Comparison of ENCODE assay signal across 9 cellular contexts in the genomic region with DNA sequence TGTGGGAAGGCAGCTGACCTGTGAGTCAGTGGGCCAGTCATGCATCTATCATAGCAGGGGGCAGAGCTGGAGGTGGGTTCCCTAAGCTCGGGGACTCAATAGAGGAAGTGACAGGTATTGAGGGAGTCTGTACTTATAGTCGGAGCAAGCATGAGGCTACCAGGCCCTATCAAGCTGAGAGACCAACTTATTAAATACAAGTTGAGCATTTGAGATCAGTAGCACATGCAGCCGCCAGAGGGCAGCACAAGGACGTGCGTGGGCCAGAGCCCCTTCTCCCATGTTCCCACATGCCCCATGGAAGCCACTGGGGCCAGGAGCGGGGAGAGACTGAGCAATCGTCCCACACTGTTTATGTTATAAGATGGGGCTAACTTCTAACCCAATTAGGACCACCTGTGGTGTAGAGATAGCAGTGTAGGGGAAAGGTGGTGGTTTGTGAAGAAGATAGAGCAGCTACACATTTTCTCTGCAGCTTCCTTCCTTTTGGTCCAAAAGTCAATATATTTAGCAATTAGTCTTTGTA. TPM values are rescaled to one million over a fixed set of nuclear protein-coding genes. Genes with fewer than 3 reads are reported as not detected.
DNase-seq lines count a peak whose midpoint lies in the region; ATAC-seq and TF ChIP-seq lines count a peak whose summit lies in the region.
"Had no signal": no experiment of that assay in that cellular context is flagged by ENCODE, and none has a peak within 500 bp of the region (broad histone marks: within the 10 kb centered on the region; RNA-seq: fewer than 3 reads in every experiment).

No MANE protein-coding gene starts in this region.

- no peak overlapping the region for H2AK5ac ChIP-seq in neuronal stem cell (ENCODE audit: low read depth, low read length)

- no peak overlapping the region for H3K23ac ChIP-seq in neuronal stem cell (ENCODE audit: low read depth, low read length, poor library complexity)

- H2BK15ac ChIP-seq in neuronal stem cell (ENCODE audit: low read length) = no peak overlapping the region

- H2BK5ac ChIP-seq in neuronal stem cell (ENCODE audit: low read length) = no peak overlapping the region

- H3K9me2 ChIP-seq in HCT116 (ENCODE audit: insufficient read depth) = no peaks in the 10 kb centered on the region

- H3K27me3 Mint-ChIP-seq in activated CD8-positive, alpha-beta T cell treated with anti-CD3 and anti-CD28 coated beads, Interleukin-2, amount 10 ng/mL, durations not matched to agents 7 days and 5 days (ENCODE audit: low read depth) = no peaks in the 10 kb centered on the region

- H2BK12ac ChIP-seq in neuronal stem cell (ENCODE audit: low read length) = no peak overlapping the region

- H3K9me3 ChIP-seq in HCT116 (ENCODE audit: control insufficient read depth in 1 of 2, insufficient read depth in 1 of 2, low read depth in 1 of 2, low read length in 2 of 2) (no peaks in the 10 kb centered on the region), esophagus muscularis mucosa (no peaks in the 10 kb centered on the region), neuronal stem cell (replicated peaks in 1 of 2; ENCODE audit: control insufficient read depth in 2 of 2, insufficient read depth in 1 of 2, low read depth in 1 of 2, low read length in 2 of 2) (peaks cover 1 to 4% of the 10 kb centered on the region in 2 donors)
- H3K9me3 ChIP-seq: ascending aorta had no signal

- H4K20me1 ChIP-seq in HCT116 (ENCODE audit: insufficient read depth) = no peaks in the 10 kb centered on the region

- no peak overlapping the region for H2BK120ac ChIP-seq in neuronal stem cell (ENCODE audit: low read depth, low read length)

- peak; percentile 69 for TF ChIP-seq RAD21 in HCT116 (IDR thresholded peaks at IDR 0.05; ENCODE audit: low read depth)

- H3K4me1 Mint-ChIP-seq in activated CD8-positive, alpha-beta T cell treated with anti-CD3 and anti-CD28 coated beads, Interleukin-2, amount 10 ng/mL, durations not matched to agents 7 days and 5 days (ENCODE audit: low read depth) = no peaks in the 10 kb centered on the region

- no peaks in the 10 kb centered on the region for H3K36me3 ChIP-seq in HCT116 (ENCODE audit: control insufficient read depth in 1 of 2, insufficient read depth in 2 of 2, low read length in 2 of 2)
- H3K36me3 ChIP-seq in esophagus muscularis mucosa = peaks cover 18 to 61% (median 27%) of the 10 kb centered on the region in 4 donors
- peaks cover 0 to 86% of the 10 kb centered on the region in 2 donors for H3K36me3 ChIP-seq in neuronal stem cell (replicated peaks in 1 of 2; ENCODE audit: control insufficient read depth in 2 of 2, insufficient read depth in 2 of 2, low read length in 2 of 2)

- H3K4me3 ChIP-seq in HCT116 (replicated peaks in 1 of 2; ENCODE audit: low read depth in 1 of 2, low read length in 2 of 2) (no peak overlapping the region), esophagus muscularis mucosa (no peak overlapping the region), neuronal stem cell (ENCODE audit: low read length in 2 of 2) (no peak overlapping the region)
- H3K4me3 ChIP-seq: ascending aorta had no signal

- POLR2A ChIA-PET in HCT116 (lab: Charles Lee) = interaction anchor here (1.2 kb wide), 1 partner anchor 12 kb away, joined by 4 read pairs; no protein-coding TSS in a partner anchor
- POLR2A ChIA-PET in activated CD8-positive, alpha-beta T cell treated with anti-CD3 and anti-CD28 coated beads, Interleukin-2, amount 10 ng/mL, durations not matched to agents 7 days and 5 days (lab: Charles Lee) = interaction anchor here (0.6 kb wide), 1 partner anchor 10 kb away, joined by 5 read pairs; no protein-coding TSS in a partner anchor

- peaks cover 14% of the 10 kb centered on the region for H3K36me3 Mint-ChIP-seq in activated CD8-positive, alpha-beta T cell treated with anti-CD3 and anti-CD28 coated beads, Interleukin-2, amount 10 ng/mL, durations not matched to agents 7 days and 5 days (ENCODE audit: low read depth)

- H3K4me1 ChIP-seq in HCT116 (ENCODE audit: control insufficient read depth in 1 of 2, insufficient read depth in 2 of 2, low read length in 2 of 2) = peaks cover 3 to 10% of the 10 kb centered on the region in 2 experiments; a peak in 3 of 4 replicates
- no peaks in the 10 kb centered on the region for H3K4me1 ChIP-seq in esophagus muscularis mucosa
- H3K4me1 ChIP-seq in neuronal stem cell (ENCODE audit: control insufficient read depth in 2 of 2, insufficient read depth in 1 of 2, low read depth in 1 of 2, low read length in 2 of 2) = no peaks in the 10 kb centered on the region
- H3K4me1 ChIP-seq: ascending aorta had no signal

- no peak overlapping the region for H3K4me3 Mint-ChIP-seq in activated CD8-positive, alpha-beta T cell treated with anti-CD3 and anti-CD28 coated beads, Interleukin-2, amount 10 ng/mL, durations not matched to agents 7 days and 5 days

- H3K79me2 ChIP-seq in HCT116 (ENCODE audit: insufficient read depth, low read length) = no peaks in the 10 kb centered on the region

- TF ChIP-seq POLR2A in HCT116 (IDR thresholded peaks at IDR 0.05; ENCODE audit: borderline replicate concordance, extremely low read depth, insufficient read depth, insufficient read length) (no peak), esophagus muscularis mucosa (IDR thresholded peaks at IDR 0.05; ENCODE audit: low read depth) (no peak)

- H3K9ac ChIP-seq in HCT116 (ENCODE audit: low read length) = no peak overlapping the region
- no peak overlapping the region for H3K9ac ChIP-seq in neuronal stem cell (ENCODE audit: low read depth, low read length, poor library complexity)

- 38% methylated on average over 4 of the region's 7 CpGs for WGBS in esophagus muscularis mucosa
- WGBS in neuronal stem cell (ENCODE audit: extremely low coverage in 2 of 2, insufficient read length in 2 of 2, insufficient replicate concordance in 1 of 2), 2 donors = no CpG with 5 or more reads among the region's 7 CpGs

- RAD21 ChIA-PET in HCT116 (lab: Charles Lee; ENCODE audit: low non-redundant PET in 1 of 2, low total read pairs in 2 of 2, uncharacterized antibody in 2 of 2, unreplicated experiment in 2 of 2) = interaction anchor here (0.8 to 1.1 kb wide), 2 partner anchors 126 to 424 kb away, joined by 3 read pairs; no protein-coding TSS in a partner anchor

- no peaks in the 10 kb centered on the region for H3K9me3 Mint-ChIP-seq in activated CD8-positive, alpha-beta T cell treated with anti-CD3 and anti-CD28 coated beads, Interleukin-2, amount 10 ng/mL, durations not matched to agents 7 days and 5 days (ENCODE audit: insufficient read depth)

- no peak for TF ChIP-seq EP300 in esophagus muscularis mucosa (IDR thresholded peaks at IDR 0.05)

- H3K27ac ChIP-seq in HCT116 (ENCODE audit: low read depth, low read length) (no peak overlapping the region), esophagus muscularis mucosa (replicated peaks in 1 of 4) (no peak overlapping the region), neuronal stem cell (replicated peaks; ENCODE audit: low read length) (no peak overlapping the region)
- H3K27ac ChIP-seq: ascending aorta had no signal

- BruUV-seq in HCT116 (replicated peaks; lab: Mats Ljungman, UMichigan) = no TSS peak

- no peaks in the 10 kb centered on the region for H3K79me1 ChIP-seq in neuronal stem cell (ENCODE audit: low read depth, low read length)

- no peak overlapping the region for H4K91ac ChIP-seq in neuronal stem cell (ENCODE audit: low read depth, low read length, poor library complexity)

- TF ChIP-seq CTCF in HCT116 (IDR thresholded peaks at IDR 0.05 in 2 of 3, conservative IDR thresholded peaks at IDR 0.05 in 1 of 3; ENCODE audit: borderline replicate concordance in 1 of 3, insufficient read depth in 1 of 3, low read depth in 2 of 3, low read length in 2 of 3) (peak; percentile 54 to 92 (median 81)), esophagus muscularis mucosa (IDR thresholded peaks at IDR 0.05) (peak; percentile 36 to 61 (median 41))

- CTCF ChIA-PET in HCT116 (lab: Charles Lee) = interaction anchor here (0.7 to 3.7 kb wide), 13 partner anchors 9 to 166 kb away, joined by 3 to 31 read pairs (median 7); a partner anchor contains a TSS
- CTCF ChIA-PET in activated CD8-positive, alpha-beta T cell treated with anti-CD3 and anti-CD28 coated beads, Interleukin-2, amount 10 ng/mL, durations not matched to agents 7 days and 5 days (lab: Charles Lee) = interaction anchor here (0.6 to 4.2 kb wide), 22 partner anchors 9 to 424 kb away, joined by 3 to 52 read pairs (median 4); a partner anchor contains a TSS

- H3K27me3 ChIP-seq in HCT116 (ENCODE audit: insufficient read depth, low read length) (no peaks in the 10 kb centered on the region), esophagus muscularis mucosa (no peaks in the 10 kb centered on the region), neuronal stem cell (ENCODE audit: control insufficient read depth in 3 of 3, insufficient read depth in 3 of 3, low read depth in 1 of 3, low read length in 3 of 3) (no peaks in the 10 kb centered on the region)
- H3K27me3 ChIP-seq: ascending aorta had no signal

- no peak overlapping the region for H3K4ac ChIP-seq in neuronal stem cell (ENCODE audit: low read length)

- peak; percentile 98 for ATAC-seq in HCT116
- ATAC-seq in activated CD8-positive, alpha-beta T cell treated with anti-CD3 and anti-CD28 coated beads, Interleukin-2, amount 10 ng/mL, durations not matched to agents 7 days and 5 days = peak; percentile 75
- no peak for ATAC-seq in HG03025 (IDR thresholded peaks at IDR 0.05; ENCODE audit: low FRiP score, unreplicated experiment)

- H2AFZ ChIP-seq in HCT116 (ENCODE audit: low read depth, low read length, poor library complexity, severe bottlenecking) = peak overlapping the region; percentile 95
- peak overlapping the region; percentile 27 for H2AFZ ChIP-seq in neuronal stem cell (ENCODE audit: low read length)

- DNase-seq in EH (ENCODE audit: low read depth) (peak; percentile 67), HCT116 (ENCODE audit: low read depth, low spot score) (peak; percentile 76), NCI-H748 treated with DMSO at 0.1 percent for 48 hours (lab: John Stamatoyannopoulos, UW) (peak; percentile 59), esophagus muscularis mucosa (ENCODE audit: extremely low spot score) (no peak), neuronal stem cell (ENCODE audit: low spot score) (peak; percentile 46), T1000 (lab: John Stamatoyannopoulos, UW) (no peak)
- DNase-seq in activated CD8-positive, alpha-beta T cell treated with anti-CD3 and anti-CD28 coated beads, Interleukin-2, amount 10 ng/mL, durations not matched to agents 7 days and 5 days = peak; percentile 67

- no peak overlapping the region for H3K14ac ChIP-seq in neuronal stem cell (ENCODE audit: low read length)

- no peak overlapping the region for H3K27ac Mint-ChIP-seq in activated CD8-positive, alpha-beta T cell treated with anti-CD3 and anti-CD28 coated beads, Interleukin-2, amount 10 ng/mL, durations not matched to agents 7 days and 5 days

- intact Hi-C loops in HCT116 (cut with micrococcal nuclease) = no loop called here
- intact Hi-C loops in esophagus muscularis mucosa (cut with DNase I) = no loop called here

- H3K4me2 ChIP-seq in HCT116 (ENCODE audit: low read length) (peak overlapping the region; percentile 22; the same call in 1 of the 2 replicates), neuronal stem cell (ENCODE audit: insufficient read depth, low read length, poor library complexity, severe bottlenecking) (no peak overlapping the region)

- no peak overlapping the region for H4K8ac ChIP-seq in neuronal stem cell (ENCODE audit: low read depth, low read length)

- H3K18ac ChIP-seq in neuronal stem cell (ENCODE audit: low read length) = no peak overlapping the region

RNA-seq across cellular contexts. Expression of a gene that starts 13.0 kb away (rescaled TPM):
- total RNA-seq in HCT116 (2021; ENCODE audit: unreplicated experiment) = not detected
- polyA plus RNA-seq in HCT116 (2012) = 0.03 TPM in 1 of 2 replicates, not detected in the other
- under 1 TPM in 1 of 2 experiments, not detected in 1; 0.16 TPM for total RNA-seq in activated CD8-positive, alpha-beta T cell treated with anti-CD3 and anti-CD28 coated beads, Interleukin-2, amount 10 ng/mL, durations not matched to agents 7 days and 5 days
- 1 to 10 TPM in 1 of 4 donors, under 1 TPM in 3; under 0.01 to 1.1 (median 0.43) TPM for total RNA-seq in esophagus muscularis mucosa
- polyA plus RNA-seq in neuronal stem cell (2013, experiment 1 of 2) = 0.15 TPM
- 0.12 TPM for polyA plus RNA-seq in neuronal stem cell (2013, experiment 2 of 2)

RNA-seq across cellular contexts. Expression of a gene that starts 17.0 kb away (rescaled TPM):
- total RNA-seq in HCT116 (2021; ENCODE audit: unreplicated experiment) (2.2 TPM), esophagus muscularis mucosa (10 to 100 TPM in 1 of 4 donors, 1 to 10 TPM in 3; 4.6 to 13.3 (median 7.3) TPM)
- polyA plus RNA-seq in HCT116 (2012) = 3.3 and 4.4 TPM in 2 replicates
- 1 to 10 TPM; 4.7 to 5.4 TPM for total RNA-seq in activated CD8-positive, alpha-beta T cell treated with anti-CD3 and anti-CD28 coated beads, Interleukin-2, amount 10 ng/mL, durations not matched to agents 7 days and 5 days
- polyA plus RNA-seq in neuronal stem cell (2013, experiment 1 of 2) = 10.4 TPM
- polyA plus RNA-seq in neuronal stem cell (2013, experiment 2 of 2) = 9.7 TPM

Comparison
In these comparisons a context has a peak if more than half of its experiments do, and no peak if none do; other contexts are left out.
1. DNase-seq: peak in EH (single experiment), HCT116 (single experiment), NCI-H748 treated with DMSO at 0.1 percent for 48 hours (single experiment), activated CD8-positive, alpha-beta T cell treated with anti-CD3 and anti-CD28 coated beads, Interleukin-2, amount 10 ng/mL, durations not matched to agents 7 days and 5 days (single experiment) and neuronal stem cell (single experiment); none in esophagus muscularis mucosa (single experiment) and T1000 (single experiment).